In genomic region chrX:45267007-45267406, GRCh38 we compare ENCODE assay signal across 26 cellular contexts.
"Had no signal": no experiment of that assay in that cellular context is flagged by ENCODE, and none has a peak within 500 bp of the region (broad histone marks: within the 10 kb centered on the region; RNA-seq: fewer than 3 reads in every experiment).

No MANE protein-coding gene starts in this region.

- H3K36me3 ChIP-seq: left ventricle myocardium inferior, ovary, prostate gland, sigmoid colon, spleen, suprapubic skin, thoracic aorta, tibial artery, uterus had no signal

- H3K9me3 Mint-ChIP-seq: natural killer cell treated with Interleukin-12 subunit alpha and Interleukin-12 subunit beta and Interleukin-15 and Interleukin-18, amount 100 ng/mL, for 72 hours; stimulated activated effector memory CD8-positive, alpha-beta T cell treated with anti-CD3 and anti-CD28 coated beads, Interleukin-12 subunit alpha, Interleukin-12 subunit beta, amount 100 ng/mL, for 72 hours; stimulated activated naive CD8-positive, alpha-beta T cell treated with anti-CD3 and anti-CD28 coated beads, Interleukin-15, Interleukin-2, amounts not matched to agents 100 ng/mL and 50 ng/mL, for 24 hours had no signal

- H3K9me3 ChIP-seq: left ventricle myocardium inferior, mucosa of descending colon, ovary, prostate gland, sigmoid colon, spleen, suprapubic skin, thoracic aorta, tibial artery had no signal

- FAIRE-seq: islet of Langerhans, small intestine had no signal

- H3K4me1 Mint-ChIP-seq: immature natural killer cell; stimulated activated effector memory CD8-positive, alpha-beta T cell treated with anti-CD3 and anti-CD28 coated beads, Interleukin-12 subunit alpha, Interleukin-12 subunit beta, amount 100 ng/mL, for 72 hours had no signal

- DNase-seq: hypothalamus; immature natural killer cell; left ventricle myocardium inferior; midbrain; mucosa of descending colon; naive thymus-derived CD4-positive, alpha-beta T cell; ovary; posterior cingulate gyrus; retina; right cardiac atrium; sigmoid colon; small intestine; spleen; stimulated activated CD4-positive, alpha-beta T cell treated with anti-CD3 and anti-CD28 coated beads, Interleukin-4, amount 100 ng/mL, for 24 hours; stimulated activated naive CD4-positive, alpha-beta T cell; tibial artery; trophoblast cell; uterus had no signal

- H3K4me1 ChIP-seq: left ventricle myocardium inferior, prostate gland, sigmoid colon, spleen, suprapubic skin, tibial artery, uterus had no signal

- H3K36me3 Mint-ChIP-seq: immature natural killer cell; naive thymus-derived CD4-positive, alpha-beta T cell; natural killer cell treated with Interleukin-12 subunit alpha and Interleukin-12 subunit beta and Interleukin-15 and Interleukin-18, amount 100 ng/mL, for 72 hours; stimulated activated effector memory CD8-positive, alpha-beta T cell treated with anti-CD3 and anti-CD28 coated beads, Interleukin-12 subunit alpha, Interleukin-12 subunit beta, amount 100 ng/mL, for 72 hours had no signal

- H3K4me3 Mint-ChIP-seq: immature natural killer cell; naive thymus-derived CD4-positive, alpha-beta T cell; natural killer cell treated with Interleukin-12 subunit alpha and Interleukin-12 subunit beta and Interleukin-15 and Interleukin-18, amount 100 ng/mL, for 72 hours; stimulated activated effector memory CD8-positive, alpha-beta T cell treated with anti-CD3 and anti-CD28 coated beads, Interleukin-12 subunit alpha, Interleukin-12 subunit beta, amount 100 ng/mL, for 72 hours; stimulated activated naive CD8-positive, alpha-beta T cell treated with anti-CD3 and anti-CD28 coated beads, Interleukin-15, Interleukin-2, amounts not matched to agents 100 ng/mL and 50 ng/mL, for 24 hours had no signal

- H3K27ac Mint-ChIP-seq: immature natural killer cell; naive thymus-derived CD4-positive, alpha-beta T cell; natural killer cell treated with Interleukin-12 subunit alpha and Interleukin-12 subunit beta and Interleukin-15 and Interleukin-18, amount 100 ng/mL, for 72 hours; stimulated activated effector memory CD8-positive, alpha-beta T cell treated with anti-CD3 and anti-CD28 coated beads, Interleukin-12 subunit alpha, Interleukin-12 subunit beta, amount 100 ng/mL, for 72 hours; stimulated activated naive CD8-positive, alpha-beta T cell treated with anti-CD3 and anti-CD28 coated beads, Interleukin-15, Interleukin-2, amounts not matched to agents 100 ng/mL and 50 ng/mL, for 24 hours had no signal

- H3K4me3 ChIP-seq: left ventricle myocardium inferior, lung, mucosa of descending colon, ovary, prostate gland, sigmoid colon, spleen, suprapubic skin, thoracic aorta, tibial artery, uterus had no signal

- H3K27ac ChIP-seq: left ventricle myocardium inferior, ovary, prostate gland, sigmoid colon, spleen, suprapubic skin, thoracic aorta, tibial artery, uterus had no signal

- ATAC-seq: mucosa of descending colon; naive thymus-derived CD4-positive, alpha-beta T cell; natural killer cell treated with Interleukin-12 subunit alpha and Interleukin-12 subunit beta and Interleukin-15 and Interleukin-18, amount 100 ng/mL, for 72 hours; right cardiac atrium; stimulated activated effector memory CD8-positive, alpha-beta T cell treated with anti-CD3 and anti-CD28 coated beads, Interleukin-12 subunit alpha, Interleukin-12 subunit beta, amount 100 ng/mL, for 72 hours had no signal

- H3K27me3 ChIP-seq: ovary, sigmoid colon, spleen, suprapubic skin, tibial artery, uterus had no signal
